ENCODE assay signal across 15 cellular contexts in the genomic region with DNA sequence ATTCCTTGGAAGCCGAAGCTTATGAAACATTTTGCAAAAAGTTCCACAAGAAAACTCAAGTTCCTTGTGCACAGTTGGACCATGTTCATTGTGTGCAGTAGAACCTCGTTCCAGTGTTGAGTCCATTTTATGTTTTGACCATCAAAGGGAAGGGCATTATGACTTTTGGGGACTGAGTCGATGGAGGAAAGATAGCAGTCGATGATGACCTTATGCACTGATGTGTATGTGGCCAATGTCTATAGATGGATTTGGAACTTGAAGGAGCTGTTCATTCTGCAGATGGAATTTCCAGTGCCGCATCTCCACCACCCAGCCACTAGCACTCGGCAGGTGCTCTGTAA.
A peak's percentile ranks its signal among the peaks of the same experiment; 100 is the strongest.
DNase-seq lines count a peak whose midpoint lies in the region; ATAC-seq and TF ChIP-seq lines count a peak whose summit lies in the region.
"Had no signal": no experiment of that assay in that cellular context is flagged by ENCODE, and none has a peak within 500 bp of the region (broad histone marks: within the 10 kb centered on the region; RNA-seq: fewer than 3 reads in every experiment).

No MANE protein-coding gene starts in this region.

- peaks cover 43% of the 10 kb centered on the region for H3K27me3 ChIP-seq in PC-9 (ENCODE audit: insufficient read depth, low read depth)
- H3K27me3 ChIP-seq: Peyer's patch had no signal

- no peak for ATAC-seq in activated CD8-positive, alpha-beta T cell treated with anti-CD3 and anti-CD28 coated beads, Interleukin-2, amount 10 ng/mL, durations not matched to agents 7 days and 5 days
- ATAC-seq in activated CD8-positive, alpha-beta T cell treated with anti-CD3 and anti-CD28 coated beads for 36 hours: no peak
- no peak for ATAC-seq in HG03571 (IDR thresholded peaks at IDR 0.05; ENCODE audit: unreplicated experiment)
- ATAC-seq: A549, SK-N-SH treated with all-trans-retinoic acid at 6 μM for 48 hours had no signal

- no peaks in the 10 kb centered on the region for H3K36me3 ChIP-seq in PC-9 (ENCODE audit: low read depth)
- H3K36me3 ChIP-seq: Peyer's patch had no signal

- H3K4me3 Mint-ChIP-seq in activated CD8-positive, alpha-beta T cell treated with anti-CD3 and anti-CD28 coated beads, Interleukin-2, amount 10 ng/mL, durations not matched to agents 7 days and 5 days: no peak overlapping the region
- no peak overlapping the region for H3K4me3 Mint-ChIP-seq in activated CD8-positive, alpha-beta T cell treated with anti-CD3 and anti-CD28 coated beads for 36 hours
- peak overlapping the region; percentile 7 to 42 (median 27) for H3K4me3 Mint-ChIP-seq in immature natural killer cell

- no peak for DNase-seq in activated CD8-positive, alpha-beta T cell treated with anti-CD3 and anti-CD28 coated beads, Interleukin-2, amount 10 ng/mL, durations not matched to agents 7 days and 5 days
- no peak for DNase-seq in activated CD8-positive, alpha-beta T cell treated with anti-CD3 and anti-CD28 coated beads for 36 hours
- DNase-seq in NCI-H510A treated with DMSO at 0.1 percent for 48 hours (lab: John Stamatoyannopoulos, UW): peak; percentile 73
- no peak for DNase-seq in immature natural killer cell
- DNase-seq in DMS53 treated with DMSO at 0.1 percent for 48 hours (lab: John Stamatoyannopoulos, UW; ENCODE audit: unreplicated experiment): no peak
- DNase-seq in PC-9: no peak
- no peak for DNase-seq in NCI-H2171 (lab: John Stamatoyannopoulos, UW)
- DNase-seq: H7, NCI-H1436 treated with DMSO at 0.1 percent for 48 hours, NCI-H226, Peyer's patch, SHP77 had no signal

- CTCF ChIA-PET in activated CD8-positive, alpha-beta T cell treated with anti-CD3 and anti-CD28 coated beads, Interleukin-2, amount 10 ng/mL, durations not matched to agents 7 days and 5 days (lab: Charles Lee): interaction anchor here (1.4 to 14.7 kb wide), 7 partner anchors 14 to 65 kb away, joined by 4 to 256 read pairs (median 9); no protein-coding TSS in a partner anchor
- CTCF ChIA-PET in activated CD8-positive, alpha-beta T cell treated with anti-CD3 and anti-CD28 coated beads for 36 hours (lab: Charles Lee): interaction anchor here (0.7 to 4.0 kb wide), 12 partner anchors 14 to 140 kb away, joined by 3 to 17 read pairs (median 4); no protein-coding TSS in a partner anchor
- CTCF ChIA-PET in PC-9 (lab: Charles Lee): no interaction called here

- peak overlapping the region; percentile 60 for H3K27ac Mint-ChIP-seq in activated CD8-positive, alpha-beta T cell treated with anti-CD3 and anti-CD28 coated beads, Interleukin-2, amount 10 ng/mL, durations not matched to agents 7 days and 5 days
- H3K27ac Mint-ChIP-seq in activated CD8-positive, alpha-beta T cell treated with anti-CD3 and anti-CD28 coated beads for 36 hours: no peak overlapping the region
- H3K27ac Mint-ChIP-seq in immature natural killer cell: peak overlapping the region; percentile 83 to 99 (median 94)

- no peak overlapping the region for H3K4me2 ChIP-seq in PC-9
- H3K4me2 ChIP-seq: A549 had no signal

- peaks cover 64% of the 10 kb centered on the region for H3K4me1 Mint-ChIP-seq in activated CD8-positive, alpha-beta T cell treated with anti-CD3 and anti-CD28 coated beads, Interleukin-2, amount 10 ng/mL, durations not matched to agents 7 days and 5 days (ENCODE audit: low read depth)
- H3K4me1 Mint-ChIP-seq in activated CD8-positive, alpha-beta T cell treated with anti-CD3 and anti-CD28 coated beads for 36 hours (ENCODE audit: low read depth): peaks cover 67% of the 10 kb centered on the region
- H3K4me1 Mint-ChIP-seq in immature natural killer cell: peaks cover 95% of the 10 kb centered on the region in 2 donors

- BruUV-seq in PC-9 (replicated peaks; lab: Mats Ljungman, UMichigan): no TSS peak

- H3K79me2 ChIP-seq in PC-9 (ENCODE audit: low read depth): no peaks in the 10 kb centered on the region

- H3K9me3 Mint-ChIP-seq in activated CD8-positive, alpha-beta T cell treated with anti-CD3 and anti-CD28 coated beads, Interleukin-2, amount 10 ng/mL, durations not matched to agents 7 days and 5 days (ENCODE audit: insufficient read depth): no peaks in the 10 kb centered on the region
- H3K9me3 Mint-ChIP-seq in activated CD8-positive, alpha-beta T cell treated with anti-CD3 and anti-CD28 coated beads for 36 hours: no peaks in the 10 kb centered on the region
- peaks cover 0 to 3% (median 0%) of the 10 kb centered on the region in 6 donors for H3K9me3 Mint-ChIP-seq in immature natural killer cell

- H3K9me3 ChIP-seq in PC-9 (ENCODE audit: insufficient read depth, low read depth): no peaks in the 10 kb centered on the region
- H3K9me3 ChIP-seq: A549, Peyer's patch had no signal

- H4K20me1 ChIP-seq in PC-9 (ENCODE audit: insufficient read depth): no peaks in the 10 kb centered on the region

- no peak overlapping the region for H2AFZ ChIP-seq in PC-9

- intact Hi-C loops in activated CD8-positive, alpha-beta T cell treated with anti-CD3 and anti-CD28 coated beads for 36 hours (cut with micrococcal nuclease): no loop called here
- intact Hi-C loops in PC-9 (cut with micrococcal nuclease; ENCODE audit: unreplicated experiment): no loop called here

- no peak for TF ChIP-seq CTCF in activated CD8-positive, alpha-beta T cell treated with anti-CD3 and anti-CD28 coated beads for 36 hours (IDR thresholded peaks at IDR 0.05)
- no peak for TF ChIP-seq CTCF in PC-9 (conservative IDR thresholded peaks at IDR 0.05)

- no peaks in the 10 kb centered on the region for H3K36me3 Mint-ChIP-seq in activated CD8-positive, alpha-beta T cell treated with anti-CD3 and anti-CD28 coated beads, Interleukin-2, amount 10 ng/mL, durations not matched to agents 7 days and 5 days (ENCODE audit: low read depth)
- H3K36me3 Mint-ChIP-seq in activated CD8-positive, alpha-beta T cell treated with anti-CD3 and anti-CD28 coated beads for 36 hours (ENCODE audit: low read depth): no peaks in the 10 kb centered on the region
- H3K36me3 Mint-ChIP-seq in immature natural killer cell: peaks cover 0 to 18% (median 0%) of the 10 kb centered on the region in 3 donors

- POLR2A ChIA-PET in activated CD8-positive, alpha-beta T cell treated with anti-CD3 and anti-CD28 coated beads, Interleukin-2, amount 10 ng/mL, durations not matched to agents 7 days and 5 days (lab: Charles Lee): no interaction called here
- POLR2A ChIA-PET in activated CD8-positive, alpha-beta T cell treated with anti-CD3 and anti-CD28 coated beads for 36 hours (lab: Charles Lee): interaction anchor here (0.9 kb wide), 1 partner anchor 26 kb away, joined by 3 read pairs; no protein-coding TSS in a partner anchor
- POLR2A ChIA-PET in PC-9 (lab: Charles Lee; ENCODE audit: unreplicated experiment): no interaction called here

- no peak overlapping the region for H3K4me3 ChIP-seq in PC-9
- H3K4me3 ChIP-seq: A549, Peyer's patch had no signal

- H3F3A ChIP-seq in PC-9 (ENCODE audit: insufficient read depth, low read depth): no peaks in the 10 kb centered on the region

- H3K4me1 ChIP-seq in PC-9 (replicated peaks; ENCODE audit: insufficient read depth): no peaks in the 10 kb centered on the region
- H3K4me1 ChIP-seq: A549 had no signal

- H3K27me3 Mint-ChIP-seq in activated CD8-positive, alpha-beta T cell treated with anti-CD3 and anti-CD28 coated beads, Interleukin-2, amount 10 ng/mL, durations not matched to agents 7 days and 5 days (ENCODE audit: low read depth): no peaks in the 10 kb centered on the region
- H3K27me3 Mint-ChIP-seq in activated CD8-positive, alpha-beta T cell treated with anti-CD3 and anti-CD28 coated beads for 36 hours: no peaks in the 10 kb centered on the region
- peaks cover 3 to 5% (median 4%) of the 10 kb centered on the region in 3 donors for H3K27me3 Mint-ChIP-seq in immature natural killer cell (ENCODE audit: low read depth in 3 of 3)

- no peak overlapping the region for H3K27ac ChIP-seq in PC-9
- H3K27ac ChIP-seq: A549, Peyer's patch had no signal

- no peaks in the 10 kb centered on the region for H3K9me2 ChIP-seq in PC-9 (ENCODE audit: insufficient read depth)

Comparison
In these comparisons a context has a peak if more than half of its experiments do, and no peak if none do; other contexts are left out.
1. H3K4me3 Mint-ChIP-seq: peak in immature natural killer cell (5 of 5); none in activated CD8-positive, alpha-beta T cell treated with anti-CD3 and anti-CD28 coated beads, Interleukin-2, amount 10 ng/mL, durations not matched to agents 7 days and 5 days (single experiment) and activated CD8-positive, alpha-beta T cell treated with anti-CD3 and anti-CD28 coated beads for 36 hours (single experiment).